Comparison of ENCODE assay signal across 10 cellular contexts in the genomic region with DNA sequence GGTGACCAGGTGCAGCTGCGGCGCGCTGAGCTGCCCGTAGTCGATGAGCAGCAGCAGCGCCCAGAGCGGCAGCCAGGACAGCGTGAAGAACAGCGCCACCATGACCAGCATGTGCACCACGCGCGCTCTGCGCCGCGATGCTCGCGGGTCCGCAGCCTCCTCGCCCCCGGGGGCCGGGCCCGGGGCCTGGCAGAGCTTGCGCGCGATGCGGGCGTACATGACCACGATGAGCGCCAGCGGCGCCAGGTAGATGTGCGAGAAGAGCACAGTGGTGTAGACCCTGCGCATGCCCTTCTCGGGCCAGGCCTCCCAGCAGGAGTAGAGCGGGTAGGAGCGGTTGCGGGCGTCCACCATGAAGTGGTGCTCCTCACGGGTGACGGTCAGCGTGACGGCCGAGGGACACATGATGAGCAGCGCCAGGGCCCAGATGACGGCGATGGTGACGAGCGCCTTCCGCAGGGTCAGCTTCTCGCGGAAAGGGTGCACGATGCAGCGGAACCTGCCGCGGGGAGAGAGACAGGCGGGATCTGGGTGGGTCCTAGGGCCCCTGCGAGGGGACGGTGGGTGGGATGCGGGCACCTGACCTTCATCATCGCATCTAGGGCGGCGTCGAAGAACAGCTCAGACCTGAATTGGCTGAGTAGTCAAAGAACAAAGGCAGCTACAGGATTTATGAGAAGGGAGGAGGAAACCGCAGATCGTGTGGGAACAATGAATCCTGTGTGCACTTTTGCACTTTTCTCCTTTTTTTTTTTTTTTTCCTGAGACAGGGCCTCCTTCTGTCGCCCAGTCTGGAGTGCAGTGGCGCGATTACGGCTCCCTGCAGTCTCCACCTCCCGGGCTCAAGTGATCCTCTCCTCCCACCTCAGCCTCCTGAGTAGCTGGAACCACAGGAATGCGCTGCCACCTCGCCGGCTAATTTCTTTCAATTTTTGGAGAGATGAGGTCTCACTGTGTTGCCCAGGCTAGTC. TPM values are rescaled to one million over a fixed set of nuclear protein-coding genes. Genes with fewer than 3 reads are reported as not detected.
A peak's percentile ranks its signal among the peaks of the same experiment; 100 is the strongest.
DNase-seq lines count a peak whose midpoint lies in the region; ATAC-seq and TF ChIP-seq lines count a peak whose summit lies in the region.
"Had no signal": no experiment of that assay in that cellular context is flagged by ENCODE, and none has a peak within 500 bp of the region (broad histone marks: within the 10 kb centered on the region; RNA-seq: fewer than 3 reads in every experiment).

No MANE protein-coding gene starts in this region.

- H3K27ac Mint-ChIP-seq in activated T-helper 1 cell treated with anti-CD3 and anti-CD28 coated beads, Interleukin-12 subunit alpha, Interleukin-12 subunit beta, Interleukin-2, Interleukin-4 antibody, amounts not matched to agents 30 ng/mL and 10 ng/mL and 1 ng/mL, durations not matched to agents 14 hours and 24 hours and 36 hours = no peak overlapping the region
- H3K27ac Mint-ChIP-seq in stimulated activated naive CD8-positive, alpha-beta T cell treated with anti-CD3 and anti-CD28 coated beads, Interleukin-15, amount 100 ng/mL, for 72 hours = no peak overlapping the region
- H3K27ac Mint-ChIP-seq: activated T-helper 2 cell treated with anti-CD3 and anti-CD28 coated beads, Interferon-gamma antibody, Interleukin-2, Interleukin-4, amounts not matched to agents 10 μg/mL and 5 μg/mL and 100 μg/mL, durations not matched to agents 14 hours and 24 hours and 36 hours had no signal

- H3K4me1 Mint-ChIP-seq in activated T-helper 1 cell treated with anti-CD3 and anti-CD28 coated beads, Interleukin-12 subunit alpha, Interleukin-12 subunit beta, Interleukin-2, Interleukin-4 antibody, amounts not matched to agents 30 ng/mL and 10 ng/mL and 1 ng/mL, durations not matched to agents 14 hours and 24 hours and 36 hours (ENCODE audit: low read depth) = no peaks in the 10 kb centered on the region
- H3K4me1 Mint-ChIP-seq in stimulated activated naive CD8-positive, alpha-beta T cell treated with anti-CD3 and anti-CD28 coated beads, Interleukin-15, amount 100 ng/mL, for 72 hours = peaks cover 10% of the 10 kb centered on the region

- DNase-seq in HPDE6-E6E7 (ENCODE audit: extremely low spot score) = peak; percentile 33
- no peak for DNase-seq in activated T-helper 1 cell treated with anti-CD3 and anti-CD28 coated beads, Interleukin-12 subunit alpha, Interleukin-12 subunit beta, Interleukin-2, Interleukin-4 antibody, amounts not matched to agents 30 ng/mL and 10 ng/mL and 1 ng/mL, durations not matched to agents 14 hours and 24 hours and 36 hours (ENCODE audit: low spot score)
- DNase-seq in glomerular visceral epithelial cell (ENCODE audit: extremely low spot score) = peak; percentile 60
- peak in 1 of 2 donors; percentile 17 for DNase-seq in stimulated activated naive CD8-positive, alpha-beta T cell treated with anti-CD3 and anti-CD28 coated beads, Interleukin-15, amount 100 ng/mL, for 72 hours
- no peak for DNase-seq in osteoblast (ENCODE audit: insufficient read length, low spot score, missing footprints)
- DNase-seq in NCI-H146 treated with DMSO at 0.1 percent for 48 hours (lab: John Stamatoyannopoulos, UW; ENCODE audit: unreplicated experiment) = no peak
- no peak for DNase-seq in NCI-H146 (lab: John Stamatoyannopoulos, UW)
- DNase-seq: NCI-H1694 had no signal

- no peaks in the 10 kb centered on the region for H3K36me3 Mint-ChIP-seq in activated T-helper 1 cell treated with anti-CD3 and anti-CD28 coated beads, Interleukin-12 subunit alpha, Interleukin-12 subunit beta, Interleukin-2, Interleukin-4 antibody, amounts not matched to agents 30 ng/mL and 10 ng/mL and 1 ng/mL, durations not matched to agents 14 hours and 24 hours and 36 hours (ENCODE audit: low read depth)

- H3K79me2 ChIP-seq in osteoblast (ENCODE audit: insufficient read depth, low read length) = no peaks in the 10 kb centered on the region

- no peak overlapping the region for H3K27ac ChIP-seq in osteoblast (ENCODE audit: low read depth, low read length)

- H3K4me3 Mint-ChIP-seq in activated T-helper 1 cell treated with anti-CD3 and anti-CD28 coated beads, Interleukin-12 subunit alpha, Interleukin-12 subunit beta, Interleukin-2, Interleukin-4 antibody, amounts not matched to agents 30 ng/mL and 10 ng/mL and 1 ng/mL, durations not matched to agents 14 hours and 24 hours and 36 hours = peak overlapping the region; percentile 66
- H3K4me3 Mint-ChIP-seq in stimulated activated naive CD8-positive, alpha-beta T cell treated with anti-CD3 and anti-CD28 coated beads, Interleukin-15, amount 100 ng/mL, for 72 hours = peak overlapping the region; percentile 74 to 82

- ATAC-seq in stimulated activated naive CD8-positive, alpha-beta T cell treated with anti-CD3 and anti-CD28 coated beads, Interleukin-15, amount 100 ng/mL, for 72 hours = peak; percentile 68

- H3K4me1 ChIP-seq in osteoblast (ENCODE audit: insufficient read depth, low read length) = no peaks in the 10 kb centered on the region

- intact Hi-C loops in activated T-helper 1 cell treated with anti-CD3 and anti-CD28 coated beads, Interleukin-12 subunit alpha, Interleukin-12 subunit beta, Interleukin-2, Interleukin-4 antibody, amounts not matched to agents 30 ng/mL and 10 ng/mL and 1 ng/mL, durations not matched to agents 14 hours and 24 hours and 36 hours (cut with micrococcal nuclease) = no loop called here

- H3K9me3 ChIP-seq in osteoblast (ENCODE audit: low read depth, low read length) = peaks cover 2% of the 10 kb centered on the region

- no peak overlapping the region for H2AFZ ChIP-seq in osteoblast (ENCODE audit: low read length)

- H3K4me2 ChIP-seq in osteoblast (ENCODE audit: insufficient read depth, low read length) = no peak overlapping the region

- no peaks in the 10 kb centered on the region for H4K20me1 ChIP-seq in osteoblast (ENCODE audit: insufficient read depth, low read length)

- peaks cover 66% of the 10 kb centered on the region for H3K27me3 ChIP-seq in osteoblast (ENCODE audit: insufficient read depth, low read length)

- H3K36me3 ChIP-seq in osteoblast (ENCODE audit: insufficient read depth, low read length) = no peaks in the 10 kb centered on the region

- peaks cover 55% of the 10 kb centered on the region for H3K27me3 Mint-ChIP-seq in activated T-helper 1 cell treated with anti-CD3 and anti-CD28 coated beads, Interleukin-12 subunit alpha, Interleukin-12 subunit beta, Interleukin-2, Interleukin-4 antibody, amounts not matched to agents 30 ng/mL and 10 ng/mL and 1 ng/mL, durations not matched to agents 14 hours and 24 hours and 36 hours (ENCODE audit: insufficient read depth)
- peaks cover 64% of the 10 kb centered on the region for H3K27me3 Mint-ChIP-seq in stimulated activated naive CD8-positive, alpha-beta T cell treated with anti-CD3 and anti-CD28 coated beads, Interleukin-15, amount 100 ng/mL, for 72 hours

- H3K9me3 Mint-ChIP-seq in activated T-helper 1 cell treated with anti-CD3 and anti-CD28 coated beads, Interleukin-12 subunit alpha, Interleukin-12 subunit beta, Interleukin-2, Interleukin-4 antibody, amounts not matched to agents 30 ng/mL and 10 ng/mL and 1 ng/mL, durations not matched to agents 14 hours and 24 hours and 36 hours = no peaks in the 10 kb centered on the region
- no peaks in the 10 kb centered on the region for H3K9me3 Mint-ChIP-seq in stimulated activated naive CD8-positive, alpha-beta T cell treated with anti-CD3 and anti-CD28 coated beads, Interleukin-15, amount 100 ng/mL, for 72 hours

- TF ChIP-seq CTCF in osteoblast (IDR thresholded peaks at IDR 0.05; ENCODE audit: extremely low read depth, low read depth, low read length) = no peak

- no peak overlapping the region for H3K4me3 ChIP-seq in osteoblast (ENCODE audit: insufficient read depth, low read length)

RNA-seq across cellular contexts. Expression of a gene that starts 22.4 kb away (rescaled TPM):
- total RNA-seq in activated T-helper 1 cell treated with anti-CD3 and anti-CD28 coated beads, Interleukin-12 subunit alpha, Interleukin-12 subunit beta, Interleukin-2, Interleukin-4 antibody, amounts not matched to agents 30 ng/mL and 10 ng/mL and 1 ng/mL, durations not matched to agents 14 hours and 24 hours and 36 hours = 374 and 393 TPM in 2 replicates
- 200 and 219 TPM in 2 replicates for total RNA-seq in osteoblast

RNA-seq across cellular contexts. Expression of a gene that starts 28.2 kb away (rescaled TPM):
- total RNA-seq in activated T-helper 1 cell treated with anti-CD3 and anti-CD28 coated beads, Interleukin-12 subunit alpha, Interleukin-12 subunit beta, Interleukin-2, Interleukin-4 antibody, amounts not matched to agents 30 ng/mL and 10 ng/mL and 1 ng/mL, durations not matched to agents 14 hours and 24 hours and 36 hours = not detected in 2 replicates
- not detected in 2 replicates for total RNA-seq in osteoblast
- total RNA-seq: activated T-helper 2 cell treated with anti-CD3 and anti-CD28 coated beads, Interferon-gamma antibody, Interleukin-2, Interleukin-4, amounts not matched to agents 10 μg/mL and 5 μg/mL and 100 μg/mL, durations not matched to agents 14 hours and 24 hours and 36 hours; mesenteric fat pad had no signal

Comparison
In these comparisons a context has a peak if more than half of its experiments do, and no peak if none do; other contexts are left out.
1. DNase-seq: peak in HPDE6-E6E7 (single experiment) and glomerular visceral epithelial cell (single experiment); none in activated T-helper 1 cell treated with anti-CD3 and anti-CD28 coated beads, Interleukin-12 subunit alpha, Interleukin-12 subunit beta, Interleukin-2, Interleukin-4 antibody, amounts not matched to agents 30 ng/mL and 10 ng/mL and 1 ng/mL, durations not matched to agents 14 hours and 24 hours and 36 hours (single experiment), osteoblast (single experiment), NCI-H146 treated with DMSO at 0.1 percent for 48 hours (single experiment) and NCI-H146 (single experiment).